8 cellular contexts compared by ENCODE assay signal in genomic region chr17:82019905-82020873, GRCh38. TPM values are rescaled to one million over a fixed set of nuclear protein-coding genes. Genes with fewer than 3 reads are reported as not detected.
DNase-seq lines count a peak whose midpoint lies in the region; ATAC-seq and TF ChIP-seq lines count a peak whose summit lies in the region.

No MANE protein-coding gene starts in this region.

- no peaks in the 10 kb centered on the region for H3K27me3 ChIP-seq in heart left ventricle

- POLR2A ChIA-PET in HEK293T (lab: Yijun Ruan, JAX), result interaction anchor here (1.0 to 2.8 kb wide), 5 partner anchors 11 to 147 kb away, joined by 3 to 13 read pairs (median 3); partner anchors contain the start of gene RAC3

- ATAC-seq in heart left ventricle (no peak), HG03159 (IDR thresholded peaks at IDR 0.05; ENCODE audit: unreplicated experiment) (no peak), HG02610 (IDR thresholded peaks at IDR 0.05; ENCODE audit: unreplicated experiment) (no peak)

- no peak overlapping the region for H3K4me3 ChIP-seq in heart left ventricle

- CTCF ChIA-PET in HEK293T (lab: Yijun Ruan, JAX), result interaction anchor here (0.7 to 4.4 kb wide), 10 partner anchors 10 to 135 kb away, joined by 3 to 34 read pairs (median 5); partner anchors contain the start of genes NOTUM and RAC3

- peak; percentile 44 to 77 (median 63) for TF ChIP-seq CTCF in heart left ventricle (IDR thresholded peaks at IDR 0.05)

- TF ChIP-seq POLR2A in heart left ventricle (IDR thresholded peaks at IDR 0.05), result no peak

- H3K9me3 ChIP-seq in heart left ventricle, result no peaks in the 10 kb centered on the region

- H3K4me1 ChIP-seq in heart left ventricle, result peaks cover 5 to 37% (median 23%) of the 10 kb centered on the region in 12 donors

- DNase-seq in AML-193 (lab: John Stamatoyannopoulos, UW) (peak; percentile 68 to 71), HEK293T (ENCODE audit: extremely low spot score) (peak; percentile 83), SHP77 treated with DMSO at 0.1 percent for 48 hours (lab: John Stamatoyannopoulos, UW) (peak; percentile 33), heart left ventricle (peak in 4 of 5 donors; percentile 53 to 86 (median 64))
- peak; percentile 89 for DNase-seq in activated effector memory CD4-positive, alpha-beta T cell treated with anti-CD3 and anti-CD28 coated beads, Interleukin-2, amount 50 U/mL, for 16 hours
- DNase-seq in stimulated activated CD4-positive, alpha-beta T cell treated with anti-CD3 and anti-CD28 coated beads, Interleukin-1b, Interleukin-23, amount 100 ng/mL, for 48 hours, result peak; percentile 70

- WGBS in heart left ventricle, 4 donors, result 63 to 88% (median 67%) methylated on average over 10 to 33 of the region's 33 CpGs

- H3K36me3 ChIP-seq in heart left ventricle, result peaks cover 0 to 21% (median 6%) of the 10 kb centered on the region in 9 donors

- H3K27ac ChIP-seq in heart left ventricle, result no peak overlapping the region

- intact Hi-C loops in heart left ventricle (cut with DNase I), result loop anchor here in 9 of 10 donors (2.0 to 10.0 kb wide), 5 partner anchors 43 to 155 kb away; partner anchors contain the start of genes ASPSCR1 (in 4 of the 9), NOTUM (in 1 of the 9) and P4HB (in 1 of the 9)

TF ChIP-seq in HEK293T, 16 proteins besides CTCF, POLR2A, EP300 and RAD21:
- TF ChIP-seq CTBP1 (IDR thresholded peaks at IDR 0.05; ENCODE audit: borderline replicate concordance) (no peak), HDGF (IDR thresholded peaks at IDR 0.05; ENCODE audit: borderline replicate concordance) (peak; percentile 75; the same call in 1 of the 2 replicates), NFRKB (IDR thresholded peaks at IDR 0.05) (no peak), BHLHE40 (IDR thresholded peaks at IDR 0.05; ENCODE audit: borderline replicate concordance) (no peak)

RNA-seq across cellular contexts. Expression of gene CENPX, which starts 2.5 kb away (rescaled TPM):
- 10 to 100 TPM; 16.8 to 62.0 (median 23.8) TPM for total RNA-seq in heart left ventricle
- 100 to 1,000 TPM in 1 of 2 donors, 10 to 100 TPM in 1; 37.3 to 126 TPM for polyA plus RNA-seq in heart left ventricle

RNA-seq across cellular contexts. Expression of gene LRRC45, which starts 2.9 kb away (rescaled TPM):
- 1 to 10 TPM; 2.9 to 7.5 (median 5.6) TPM for total RNA-seq in heart left ventricle
- polyA plus RNA-seq in heart left ventricle, result 1 to 10 TPM; 5.1 to 8.6 TPM

RNA-seq across cellular contexts. Expression of gene RAC3, which starts 11.3 kb away (rescaled TPM):
- total RNA-seq in heart left ventricle, result 1 to 10 TPM in 7 of 9 donors, under 1 TPM in 2; 0.76 to 2.6 (median 1.5) TPM
- polyA plus RNA-seq in heart left ventricle, result 1 to 10 TPM; 1.2 to 2.0 TPM

RNA-seq across cellular contexts. Expression of gene DCXR, which starts 17.3 kb away (rescaled TPM):
- 100 to 1,000 TPM; 139 to 312 (median 185) TPM for total RNA-seq in heart left ventricle
- polyA plus RNA-seq in heart left ventricle, result 100 to 1,000 TPM; 243 to 246 TPM

RNA-seq across cellular contexts. Expression of gene RFNG, which starts 31.4 kb away (rescaled TPM):
- 10 to 100 TPM; 16.4 to 30.6 (median 20.4) TPM for total RNA-seq in heart left ventricle
- polyA plus RNA-seq in heart left ventricle, result 10 to 100 TPM; 24.0 to 25.8 TPM

Comparison
In these comparisons a context has a peak if more than half of its experiments do, and no peak if none do; other contexts are left out.
1. DNase-seq: peak in every context shown above with its lines; median percentile 89 in activated effector memory CD4-positive, alpha-beta T cell treated with anti-CD3 and anti-CD28 coated beads, Interleukin-2, amount 50 U/mL, for 16 hours; 83 in HEK293T; 70 in stimulated activated CD4-positive, alpha-beta T cell treated with anti-CD3 and anti-CD28 coated beads, Interleukin-1b, Interleukin-23, amount 100 ng/mL, for 48 hours; 70 in AML-193; 64 in heart left ventricle; 33 in SHP77 treated with DMSO at 0.1 percent for 48 hours.